ENCODE assay signal across 8 cellular contexts in the genomic region with DNA sequence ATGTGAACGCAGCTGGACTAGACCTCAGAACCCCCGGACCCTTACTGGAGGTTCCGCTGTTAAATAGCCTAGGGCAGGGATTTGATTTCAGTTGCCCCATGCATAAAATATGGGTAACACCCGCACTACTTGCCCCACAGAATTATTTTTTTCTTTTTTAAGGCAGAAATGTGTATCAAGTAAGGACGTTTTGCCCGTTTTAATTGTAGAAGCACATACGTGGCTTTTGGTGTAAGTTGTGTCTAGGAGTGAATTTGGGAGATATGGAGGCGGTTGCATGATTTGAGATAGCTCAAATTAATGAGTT. TPM values are rescaled to one million over a fixed set of nuclear protein-coding genes. Genes with fewer than 3 reads are reported as not detected.
A peak's percentile ranks its signal among the peaks of the same experiment; 100 is the strongest.
DNase-seq lines count a peak whose midpoint lies in the region; ATAC-seq, FAIRE-seq and TF ChIP-seq lines count a peak whose summit lies in the region.

No MANE protein-coding gene starts in this region.

- in situ Hi-C loops in GM12878 (cut with MboI) = no loop called here

- TF ChIP-seq RAD21 in GM12878 (IDR thresholded peaks at IDR 0.05; ENCODE audit: insufficient read depth, low read depth, low read length) = no peak
- no peak for TF ChIP-seq RAD21 in liver (IDR thresholded peaks at IDR 0.05)

- SMC1A ChIA-PET in GM12878 (lab: Charles Lee; ENCODE audit: uncharacterized antibody, unreplicated experiment) = interaction anchor here (1.1 to 3.4 kb wide), 6 partner anchors 9 to 501 kb away, joined by 3 to 26 read pairs (median 8); no protein-coding TSS in a partner anchor

- no peak for FAIRE-seq in GM12878 (lab: Jason Lieb, UNC)

- H3K27ac ChIP-seq in HEK293 (ENCODE audit: extremely low read depth, low read depth, low read length) (peak overlapping the region; percentile 82), GM12878 (ENCODE audit: control insufficient read depth, insufficient read depth) (peak overlapping the region; percentile 86), liver (ENCODE audit: low read depth in 1 of 2, low read length in 2 of 2) (peak overlapping the region; percentile 85 to 86), thymus (ENCODE audit: low read depth) (peak overlapping the region; percentile 25)

- intact Hi-C loops in GM12878 (cut with micrococcal nuclease; ENCODE audit: unreplicated experiment) = loop anchor here (2.0 kb wide), 2 partner anchors 67 to 255 kb away; partner anchors contain the start of gene GSK3B

- POLR2A ChIA-PET in BJ (lab: Charles Lee) = no interaction called here
- POLR2A ChIA-PET in HEK293 (lab: Yijun Ruan, JAX) = interaction anchor here (0.6 to 1.8 kb wide), 4 partner anchors 8 to 922 kb away, joined by 4 to 9 read pairs (median 5); no protein-coding TSS in a partner anchor
- POLR2A ChIA-PET in GM12878 (lab: Charles Lee) = interaction anchor here (0.7 to 3.4 kb wide), 5 partner anchors 17 to 362 kb away, joined by 3 to 15 read pairs (median 4); partner anchors contain the start of gene NDUFB4

- CTCF ChIA-PET in BJ (lab: Yijun Ruan, JAX) = interaction anchor here (1.0 to 2.0 kb wide), 4 partner anchors 53 to 106 kb away, joined by 3 to 6 read pairs (median 4); no protein-coding TSS in a partner anchor
- CTCF ChIA-PET in HEK293 (lab: Yijun Ruan, JAX) = interaction anchor here (0.6 to 2.4 kb wide), 5 partner anchors 12 to 211 kb away, joined by 3 to 17 read pairs (median 7); no protein-coding TSS in a partner anchor
- CTCF ChIA-PET in GM12878 (lab: Yijun Ruan, JAX) = interaction anchor here (0.6 to 8.6 kb wide), 7 partner anchors 67 to 668 kb away, joined by 3 to 52 read pairs (median 3); no protein-coding TSS in a partner anchor

- no peak for TF ChIP-seq EP300 in GM12878 (IDR thresholded peaks at IDR 0.05; ENCODE audit: borderline replicate concordance in 1 of 2, control insufficient read depth in 1 of 2, low read depth in 2 of 2, low read length in 2 of 2)

- no TSS peak for BruUV-seq in GM12878 (replicated peaks; lab: Mats Ljungman, UMichigan)

- peaks cover 47% of the 10 kb centered on the region for H3K79me2 ChIP-seq in GM12878 (ENCODE audit: control insufficient read depth, insufficient read depth, low read length)

- peak overlapping the region; percentile 98 for H2AFZ ChIP-seq in GM12878 (ENCODE audit: control insufficient read depth, low read depth, low read length)

- peak overlapping the region; percentile 91 for H3K4me2 ChIP-seq in GM12878 (ENCODE audit: control insufficient read depth, insufficient read depth)

- RAD21 ChIA-PET in GM12878 (lab: Charles Lee; ENCODE audit: unreplicated experiment) = interaction anchor here (0.6 to 2.9 kb wide), 5 partner anchors 19 to 254 kb away, joined by 3 to 17 read pairs (median 4); no protein-coding TSS in a partner anchor

- ATAC-seq in GM12878 = no peak; the same call in 2 of the 3 replicates
- ATAC-seq in GM18498 (IDR thresholded peaks at IDR 0.05; ENCODE audit: unreplicated experiment) = no peak
- no peak for ATAC-seq in GM18868 (IDR thresholded peaks at IDR 0.05; ENCODE audit: unreplicated experiment)

- H3K4me1 ChIP-seq in HEK293 (ENCODE audit: control insufficient read depth, insufficient read depth, low read length) (peaks cover 10% of the 10 kb centered on the region), GM12878 (ENCODE audit: control insufficient read depth, insufficient read depth, low read length) (peaks cover 4% of the 10 kb centered on the region; the same call in 1 of the 2 replicates), liver (ENCODE audit: control insufficient read depth in 4 of 4, insufficient read depth in 4 of 4, low read length in 3 of 4) (peaks cover 5 to 23% (median 14%) of the 10 kb centered on the region in 4 donors), thymus (ENCODE audit: control insufficient read depth, insufficient read depth, low read length) (peaks cover 3% of the 10 kb centered on the region)

- no peak for TF ChIP-seq CTCF in BJ (IDR thresholded peaks at IDR 0.05; ENCODE audit: insufficient read depth, low read depth, low read length)
- no peak for TF ChIP-seq CTCF in HEK293 (tag by site-specific recombination; IDR thresholded peaks at IDR 0.05)
- TF ChIP-seq CTCF in GM12878 (IDR thresholded peaks at IDR 0.05 in 2 of 3, conservative IDR thresholded peaks at IDR 0.05 in 1 of 3; ENCODE audit: control insufficient read depth in 2 of 3, extremely low read depth in 1 of 3, insufficient read depth in 1 of 3, low read depth in 3 of 3, low read length in 3 of 3) = no peak
- no peak for TF ChIP-seq CTCF in liver (IDR thresholded peaks at IDR 0.05; ENCODE audit: low read depth, low read length, missing input control)

- H3K9ac ChIP-seq in GM12878 (ENCODE audit: control insufficient read depth, insufficient read depth, low read length) (peak overlapping the region; percentile 87), liver (ENCODE audit: low read depth in 1 of 2, low read length in 2 of 2) (peak overlapping the region; percentile 37 to 72)

- H3K27me3 ChIP-seq in BJ (ENCODE audit: control insufficient read depth, insufficient read depth, low read length) = peaks cover 3% of the 10 kb centered on the region; the same call in 1 of the 2 replicates
- H3K27me3 ChIP-seq in GM12878 (replicated peaks in 1 of 2; ENCODE audit: control insufficient read depth in 2 of 2, insufficient read depth in 2 of 2, low read length in 1 of 2) = no peaks in the 10 kb centered on the region
- no peaks in the 10 kb centered on the region for H3K27me3 ChIP-seq in liver (ENCODE audit: control insufficient read depth in 4 of 4, insufficient read depth in 4 of 4, low read length in 3 of 4)
- H3K27me3 ChIP-seq in thymus (ENCODE audit: control insufficient read depth, insufficient read depth) = no peaks in the 10 kb centered on the region

- peak overlapping the region; percentile 66 for H3K4me3 ChIP-seq in BJ (ENCODE audit: low read depth, low read length)
- peak overlapping the region; percentile 91 for H3K4me3 ChIP-seq in HEK293 (ENCODE audit: low read depth, low read length)
- peak overlapping the region; percentile 95 for H3K4me3 ChIP-seq in GM12878
- peak overlapping the region; percentile 63 to 89 (median 75) for H3K4me3 ChIP-seq in liver (ENCODE audit: low read depth in 1 of 3, low read length in 3 of 3)
- H3K4me3 ChIP-seq in thymus (ENCODE audit: low read length) = peak overlapping the region; percentile 93

- no peaks in the 10 kb centered on the region for H3K36me3 ChIP-seq in BJ (ENCODE audit: control insufficient read depth, insufficient read depth, low read length)
- H3K36me3 ChIP-seq in HEK293 (ENCODE audit: control insufficient read depth in 2 of 2, insufficient read depth in 1 of 2, low read length in 2 of 2) = peaks cover 0 to 10% of the 10 kb centered on the region in 2 experiments; a peak in 1 of 3 replicates
- 0 out of 4 replicates have a peak, but pooled peaks cover 0 to 5% of the 10 kb centered on the region in 2 experiments for H3K36me3 ChIP-seq in GM12878 (ENCODE audit: control insufficient read depth in 2 of 2, insufficient read depth in 2 of 2, low read length in 1 of 2)
- no peaks in the 10 kb centered on the region for H3K36me3 ChIP-seq in liver (ENCODE audit: control insufficient read depth in 4 of 4, insufficient read depth in 3 of 4, low read depth in 1 of 4, low read length in 3 of 4)
- H3K36me3 ChIP-seq in thymus (ENCODE audit: control insufficient read depth, insufficient read depth) = no peaks in the 10 kb centered on the region

- no peaks in the 10 kb centered on the region for H4K20me1 ChIP-seq in GM12878 (ENCODE audit: control insufficient read depth, insufficient read depth)

- DNase-seq in BJ (ENCODE audit: low read depth) (no peak), GM12878 (ENCODE audit: low read depth, low spot score) (no peak), H4 (ENCODE audit: low spot score) (no peak)

- no peak for TF ChIP-seq POLR2A in GM12878 (IDR thresholded peaks at IDR 0.05; ENCODE audit: low read depth, low read length)

- H3K9me3 ChIP-seq in HEK293 (ENCODE audit: control insufficient read depth, insufficient read depth, low read depth, low read length) (no peaks in the 10 kb centered on the region), GM12878 (replicated peaks; ENCODE audit: control insufficient read depth, insufficient read depth, low read length) (no peaks in the 10 kb centered on the region), liver (ENCODE audit: control insufficient read depth in 4 of 4, low read length in 3 of 4) (no peaks in the 10 kb centered on the region), thymus (ENCODE audit: control insufficient read depth) (no peaks in the 10 kb centered on the region)

- WGBS in GM12878 (ENCODE audit: insufficient coverage, insufficient replicate concordance, low lambda C conversion rate, missing lambda C conversion rate) = 7% methylated on average over 8 of the region's 8 CpGs
- WGBS in liver = 2% methylated on average over 8 of the region's 8 CpGs
- 5% methylated on average over 8 of the region's 8 CpGs for WGBS in thymus

TF ChIP-seq in HEK293, 187 proteins besides CTCF, POLR2A, EP300 and RAD21 (continues in another document):
- TF ChIP-seq ZBTB48 (tag by site-specific recombination; IDR thresholded peaks at IDR 0.05) = peak; percentile 37; the same call in 1 of the 2 replicates

TF ChIP-seq in liver, 16 proteins besides CTCF, POLR2A, EP300 and RAD21 (continues in another document):
- TF ChIP-seq HNF4A (conservative IDR thresholded peaks at IDR 0.05) = peak in 1 of 2 donors; percentile 20
- no peak for TF ChIP-seq EGR1 (IDR thresholded peaks at IDR 0.05; ENCODE audit: low read depth in 2 of 2)

RNA-seq across cellular contexts. Expression of gene LRRC58, which starts 0.6 kb away (rescaled TPM):
- polyA plus RNA-seq in BJ (2011; rRNA removed) (6.3 and 10.9 TPM in 2 replicates), GM12878 (2011; rRNA removed) (29.1 and 46.8 TPM in 2 replicates), GM12878 (2014; fragmentation: Illumina TruSeq; extraction: Trizol) (25.0 and 28.0 TPM in 2 replicates), GM12878 (2014; fragmentation: Nextera tagmentation; extraction: Ambion mirVana) (1 to 10 TPM; 7.7 to 8.0 TPM), GM12878 (2014; rRNA removed) (12.9 and 14.8 TPM in 2 replicates), GM12878 (2016; fragmentation: Nextera tagmentation; extraction: Ambion mirVana) (10 to 100 TPM; 17.7 to 17.9 TPM), liver (1 to 10 TPM; 4.6 to 6.6 TPM), thymus (8.2 TPM)
- 6.0 and 6.1 TPM in 2 replicates for polyA minus RNA-seq in BJ (2011; rRNA and poly(A)+ RNA removed)
- total RNA-seq in GM12878 (2013; cell fraction: nucleolus; rRNA removed) = 32.9 and 33.4 TPM in 2 replicates
- total RNA-seq in GM12878 (2014; rRNA removed) (28.5 and 33.2 TPM in 2 replicates), GM12878 (2014; rRNA removed; fragmentation: Illumina TruSeq; extraction: Trizol) (28.0 and 29.5 TPM in 2 replicates), GM12878 (2021) (17.9 and 19.7 TPM in 2 replicates), liver (10 to 100 TPM; 14.1 to 18.0 TPM)
- 4.6 TPM for polyA plus RNA-seq in GM12878 (2011; ENCODE audit: low read depth)
- polyA plus RNA-seq in GM12878 (2011; cell fraction: cytosol; rRNA removed) = 12.1 and 12.6 TPM in 2 replicates
- 5.3 and 6.1 TPM in 2 replicates for polyA plus RNA-seq in GM12878 (2011; cell fraction: nucleus; rRNA removed)
- polyA plus RNA-seq in GM12878 (2012) = 9.2 and 11.3 TPM in 2 replicates
- 25.7 and 34.4 TPM in 2 replicates for polyA minus RNA-seq in GM12878 (2011; rRNA and poly(A)+ RNA removed)
- polyA minus RNA-seq in GM12878 (2011; cell fraction: cytosol; rRNA and poly(A)+ RNA removed) = 13.9 and 15.2 TPM in 2 replicates
- 7.4 and 12.2 TPM in 2 replicates for polyA minus RNA-seq in GM12878 (2011; cell fraction: nucleus; rRNA and poly(A)+ RNA removed)
- 26.3 and 38.2 TPM in 2 replicates for total RNA-seq in H4 (2014; rRNA removed; shearing (Covaris generic))

Comparison
In these comparisons a context has a peak if more than half of its experiments do, and no peak if none do; other contexts are left out.
1. H3K27ac ChIP-seq: peak in every context shown above with its lines; median percentile 86 in GM12878; 86 in liver; 82 in HEK293; 25 in thymus.